ENCODE assay signal across 8 cellular contexts in genomic region chr3:125593991-125594574, GRCh38. TPM values are rescaled to one million over a fixed set of nuclear protein-coding genes. Genes with fewer than 3 reads are reported as not detected.
DNase-seq lines count a peak whose midpoint lies in the region; ATAC-seq lines count a peak whose summit lies in the region.

No MANE protein-coding gene starts in this region.

- no peaks in the 10 kb centered on the region for H3K9me3 ChIP-seq in CD4-positive, CD25-positive, alpha-beta regulatory T cell (ENCODE audit: control insufficient read depth in 2 of 2, low read length in 2 of 2)
- H3K9me3 ChIP-seq in thymus (ENCODE audit: control insufficient read depth) = no peaks in the 10 kb centered on the region

- H3K4me1 Mint-ChIP-seq in CD4-positive, CD25-positive, alpha-beta regulatory T cell = peaks cover 22 to 60% (median 44%) of the 10 kb centered on the region in 4 donors

- no peaks in the 10 kb centered on the region for H3K27me3 ChIP-seq in CD4-positive, CD25-positive, alpha-beta regulatory T cell (ENCODE audit: control insufficient read depth, insufficient read depth, low read length)
- H3K27me3 ChIP-seq in thymus (ENCODE audit: control insufficient read depth, insufficient read depth) = no peaks in the 10 kb centered on the region

- no peaks in the 10 kb centered on the region for H3K36me3 ChIP-seq in CD4-positive, CD25-positive, alpha-beta regulatory T cell (ENCODE audit: control insufficient read depth, insufficient read depth, low read length)
- peaks cover 3% of the 10 kb centered on the region for H3K36me3 ChIP-seq in thymus (ENCODE audit: control insufficient read depth, insufficient read depth)

- H3K27me3 Mint-ChIP-seq in CD4-positive, CD25-positive, alpha-beta regulatory T cell = no peaks in the 10 kb centered on the region

- 9% methylated on average over 6 of the region's 6 CpGs for WGBS in thymus

- DNase-seq in CD4-positive, CD25-positive, alpha-beta regulatory T cell = peak in 1 of 3 donors; percentile 13
- DNase-seq in KG1 (lab: John Stamatoyannopoulos, UW) (peak; percentile 5), left lobe of liver (ENCODE audit: low spot score) (peak; percentile 29), germinal center (ENCODE audit: low spot score) (no peak)

- H3K27ac Mint-ChIP-seq in CD4-positive, CD25-positive, alpha-beta regulatory T cell = peak overlapping the region; percentile 64 to 94 (median 93)

- peak overlapping the region; percentile 93 to 97 (median 94) for H3K4me3 Mint-ChIP-seq in CD4-positive, CD25-positive, alpha-beta regulatory T cell

- peak overlapping the region; percentile 87 for H3K4me3 ChIP-seq in CD4-positive, CD25-positive, alpha-beta regulatory T cell (ENCODE audit: low read depth, low read length)
- peak overlapping the region; percentile 71 for H3K4me3 ChIP-seq in thymus (ENCODE audit: low read length)

- peaks cover 4% of the 10 kb centered on the region for H3K36me3 Mint-ChIP-seq in CD4-positive, CD25-positive, alpha-beta regulatory T cell

- H3K9me3 Mint-ChIP-seq in CD4-positive, CD25-positive, alpha-beta regulatory T cell = no peaks in the 10 kb centered on the region

- H3K4me1 ChIP-seq in CD4-positive, CD25-positive, alpha-beta regulatory T cell (ENCODE audit: control insufficient read depth, insufficient read depth, low read length, poor library complexity, severe bottlenecking) = peaks cover 47% of the 10 kb centered on the region
- peaks cover 13% of the 10 kb centered on the region for H3K4me1 ChIP-seq in thymus (ENCODE audit: control insufficient read depth, insufficient read depth, low read length)

- no peak for ATAC-seq in CD4-positive, CD25-positive, alpha-beta regulatory T cell (ENCODE audit: low read depth in 2 of 2)
- ATAC-seq in left lobe of liver (peak; percentile 23), GM18517 (IDR thresholded peaks at IDR 0.05; ENCODE audit: unreplicated experiment) (no peak), HG03520 (IDR thresholded peaks at IDR 0.05; ENCODE audit: unreplicated experiment) (no peak)

- H3K27ac ChIP-seq in CD4-positive, CD25-positive, alpha-beta regulatory T cell (ENCODE audit: insufficient read depth, low read length, poor library complexity, severe bottlenecking) = peak overlapping the region; percentile 81
- H3K27ac ChIP-seq in angular gyrus (ENCODE audit: low read depth, low read length) = peak overlapping the region; percentile 2
- no peak overlapping the region for H3K27ac ChIP-seq in thymus (ENCODE audit: low read depth)

RNA-seq across cellular contexts. Expression of gene OSBPL11, which starts 1.2 kb away (rescaled TPM):
- 11.4 TPM for total RNA-seq in CD4-positive, CD25-positive, alpha-beta regulatory T cell
- polyA plus RNA-seq in CD4-positive, CD25-positive, alpha-beta regulatory T cell = 1 to 10 TPM; 6.8 to 8.2 (median 7.6) TPM
- 11.2 TPM for total RNA-seq in left lobe of liver
- 10.9 TPM for polyA plus RNA-seq in thymus
